1 cellular context compared by ENCODE assay signal in genomic region chr7:101363734-101364374, GRCh38.
TF ChIP-seq lines count a peak whose summit lies in the region.

No MANE protein-coding gene starts in this region.

TF ChIP-seq in HepG2, 621 proteins besides CTCF, POLR2A, EP300 and RAD21 (continued from another document and continues in another):
- TF ChIP-seq, protein P1, sequence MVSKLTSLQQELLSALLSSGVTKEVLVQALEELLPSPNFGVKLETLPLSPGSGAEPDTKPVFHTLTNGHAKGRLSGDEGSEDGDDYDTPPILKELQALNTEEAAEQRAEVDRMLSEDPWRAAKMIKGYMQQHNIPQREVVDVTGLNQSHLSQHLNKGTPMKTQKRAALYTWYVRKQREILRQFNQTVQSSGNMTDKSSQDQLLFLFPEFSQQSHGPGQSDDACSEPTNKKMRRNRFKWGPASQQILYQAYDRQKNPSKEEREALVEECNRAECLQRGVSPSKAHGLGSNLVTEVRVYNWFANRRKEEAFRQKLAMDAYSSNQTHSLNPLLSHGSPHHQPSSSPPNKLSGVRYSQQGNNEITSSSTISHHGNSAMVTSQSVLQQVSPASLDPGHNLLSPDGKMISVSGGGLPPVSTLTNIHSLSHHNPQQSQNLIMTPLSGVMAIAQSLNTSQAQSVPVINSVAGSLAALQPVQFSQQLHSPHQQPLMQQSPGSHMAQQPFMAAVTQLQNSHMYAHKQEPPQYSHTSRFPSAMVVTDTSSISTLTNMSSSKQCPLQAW (CRISPR knock-in tag; IDR thresholded peaks at IDR 0.05), result no peak
- TF ChIP-seq, protein P2, sequence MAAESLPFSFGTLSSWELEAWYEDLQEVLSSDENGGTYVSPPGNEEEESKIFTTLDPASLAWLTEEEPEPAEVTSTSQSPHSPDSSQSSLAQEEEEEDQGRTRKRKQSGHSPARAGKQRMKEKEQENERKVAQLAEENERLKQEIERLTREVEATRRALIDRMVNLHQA (CRISPR knock-in tag; IDR thresholded peaks at IDR 0.05), result no peak
- TF ChIP-seq BCL6 (CRISPR knock-in tag; IDR thresholded peaks at IDR 0.05), result peak; percentile 35; the same call in 1 of the 2 replicates
- TF ChIP-seq, protein P3, sequence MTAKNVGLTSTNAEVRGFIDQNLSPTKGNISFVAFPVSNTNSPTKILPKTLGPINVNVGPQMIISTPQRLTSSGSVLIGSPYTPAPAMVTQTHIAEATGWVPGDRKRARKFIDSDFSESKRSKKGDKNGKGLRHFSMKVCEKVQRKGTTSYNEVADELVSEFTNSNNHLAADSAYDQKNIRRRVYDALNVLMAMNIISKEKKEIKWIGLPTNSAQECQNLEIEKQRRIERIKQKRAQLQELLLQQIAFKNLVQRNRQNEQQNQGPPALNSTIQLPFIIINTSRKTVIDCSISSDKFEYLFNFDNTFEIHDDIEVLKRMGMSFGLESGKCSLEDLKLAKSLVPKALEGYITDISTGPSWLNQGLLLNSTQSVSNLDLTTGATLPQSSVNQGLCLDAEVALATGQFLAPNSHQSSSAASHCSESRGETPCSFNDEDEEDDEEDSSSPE (CRISPR knock-in tag; IDR thresholded peaks at IDR 0.05), result peak; percentile 9; the same call in 1 of the 2 replicates
- no peak for TF ChIP-seq ZNF629 (CRISPR knock-in tag; conservative IDR thresholded peaks at IDR 0.05)
- TF ChIP-seq NR1H2 (CRISPR knock-in tag; IDR thresholded peaks at IDR 0.05; ENCODE audit: borderline replicate concordance, low read depth), result no peak
- peak; percentile 39; the same call in 1 of the 2 replicates for TF ChIP-seq ZNF547 (CRISPR knock-in tag; IDR thresholded peaks at IDR 0.05)
- TF ChIP-seq IKZF4 (CRISPR knock-in tag; IDR thresholded peaks at IDR 0.05; ENCODE audit: borderline replicate concordance, low read depth, not compliant biosample characterization), result peak; percentile 33
- TF ChIP-seq ELF4 (CRISPR knock-in tag; IDR thresholded peaks at IDR 0.05; ENCODE audit: borderline replicate concordance), result no peak
- TF ChIP-seq TAF1 (CRISPR knock-in tag; IDR thresholded peaks at IDR 0.05), result peak; percentile 34; the same call in 1 of the 2 replicates
- no peak for TF ChIP-seq ZNF138 (CRISPR knock-in tag; IDR thresholded peaks at IDR 0.05; ENCODE audit: low read depth)
- TF ChIP-seq HHEX (CRISPR knock-in tag; IDR thresholded peaks at IDR 0.05), result no peak
- TF ChIP-seq UBTF (CRISPR knock-in tag; IDR thresholded peaks at IDR 0.05), result peak; percentile 78
- no peak for TF ChIP-seq ZIK1 (CRISPR knock-in tag; IDR thresholded peaks at IDR 0.05; ENCODE audit: borderline replicate concordance, low read depth)
- no peak for TF ChIP-seq NR2F6 (IDR thresholded peaks at IDR 0.05)
- peak; percentile 62; the same call in 1 of the 2 replicates for TF ChIP-seq NR2F6 (CRISPR knock-in tag; IDR thresholded peaks at IDR 0.05)
- no peak for TF ChIP-seq FOXA3 (CRISPR knock-in tag; IDR thresholded peaks at IDR 0.05)
- no peak for TF ChIP-seq ZNF570 (CRISPR knock-in tag; IDR thresholded peaks at IDR 0.05; ENCODE audit: borderline replicate concordance)
- TF ChIP-seq MAFF (IDR thresholded peaks at IDR 0.05; ENCODE audit: low read depth, low read length), result no peak
- peak; percentile 55; the same call in 1 of the 2 replicates for TF ChIP-seq ZBTB7B (CRISPR knock-in tag; IDR thresholded peaks at IDR 0.05)
- TF ChIP-seq ZZZ3 (CRISPR knock-in tag; IDR thresholded peaks at IDR 0.05; ENCODE audit: borderline replicate concordance), result no peak
- TF ChIP-seq ZNF883 (CRISPR knock-in tag; IDR thresholded peaks at IDR 0.05; ENCODE audit: not compliant biosample characterization), result no peak
- TF ChIP-seq, protein P4, sequence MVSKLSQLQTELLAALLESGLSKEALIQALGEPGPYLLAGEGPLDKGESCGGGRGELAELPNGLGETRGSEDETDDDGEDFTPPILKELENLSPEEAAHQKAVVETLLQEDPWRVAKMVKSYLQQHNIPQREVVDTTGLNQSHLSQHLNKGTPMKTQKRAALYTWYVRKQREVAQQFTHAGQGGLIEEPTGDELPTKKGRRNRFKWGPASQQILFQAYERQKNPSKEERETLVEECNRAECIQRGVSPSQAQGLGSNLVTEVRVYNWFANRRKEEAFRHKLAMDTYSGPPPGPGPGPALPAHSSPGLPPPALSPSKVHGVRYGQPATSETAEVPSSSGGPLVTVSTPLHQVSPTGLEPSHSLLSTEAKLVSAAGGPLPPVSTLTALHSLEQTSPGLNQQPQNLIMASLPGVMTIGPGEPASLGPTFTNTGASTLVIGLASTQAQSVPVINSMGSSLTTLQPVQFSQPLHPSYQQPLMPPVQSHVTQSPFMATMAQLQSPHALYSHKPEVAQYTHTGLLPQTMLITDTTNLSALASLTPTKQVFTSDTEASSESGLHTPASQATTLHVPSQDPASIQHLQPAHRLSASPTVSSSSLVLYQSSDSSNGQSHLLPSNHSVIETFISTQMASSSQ (IDR thresholded peaks at IDR 0.05; ENCODE audit: low read depth), result no peak
- TF ChIP-seq, protein P4 (CRISPR knock-in tag; IDR thresholded peaks at IDR 0.05; ENCODE audit: borderline replicate concordance), result no peak
- no peak for TF ChIP-seq MBNL3 (CRISPR knock-in tag; conservative IDR thresholded peaks at IDR 0.05)
- TF ChIP-seq SMAD1 (CRISPR knock-in tag; IDR thresholded peaks at IDR 0.05; ENCODE audit: borderline replicate concordance, low read depth), result no peak
- TF ChIP-seq, protein P5, sequence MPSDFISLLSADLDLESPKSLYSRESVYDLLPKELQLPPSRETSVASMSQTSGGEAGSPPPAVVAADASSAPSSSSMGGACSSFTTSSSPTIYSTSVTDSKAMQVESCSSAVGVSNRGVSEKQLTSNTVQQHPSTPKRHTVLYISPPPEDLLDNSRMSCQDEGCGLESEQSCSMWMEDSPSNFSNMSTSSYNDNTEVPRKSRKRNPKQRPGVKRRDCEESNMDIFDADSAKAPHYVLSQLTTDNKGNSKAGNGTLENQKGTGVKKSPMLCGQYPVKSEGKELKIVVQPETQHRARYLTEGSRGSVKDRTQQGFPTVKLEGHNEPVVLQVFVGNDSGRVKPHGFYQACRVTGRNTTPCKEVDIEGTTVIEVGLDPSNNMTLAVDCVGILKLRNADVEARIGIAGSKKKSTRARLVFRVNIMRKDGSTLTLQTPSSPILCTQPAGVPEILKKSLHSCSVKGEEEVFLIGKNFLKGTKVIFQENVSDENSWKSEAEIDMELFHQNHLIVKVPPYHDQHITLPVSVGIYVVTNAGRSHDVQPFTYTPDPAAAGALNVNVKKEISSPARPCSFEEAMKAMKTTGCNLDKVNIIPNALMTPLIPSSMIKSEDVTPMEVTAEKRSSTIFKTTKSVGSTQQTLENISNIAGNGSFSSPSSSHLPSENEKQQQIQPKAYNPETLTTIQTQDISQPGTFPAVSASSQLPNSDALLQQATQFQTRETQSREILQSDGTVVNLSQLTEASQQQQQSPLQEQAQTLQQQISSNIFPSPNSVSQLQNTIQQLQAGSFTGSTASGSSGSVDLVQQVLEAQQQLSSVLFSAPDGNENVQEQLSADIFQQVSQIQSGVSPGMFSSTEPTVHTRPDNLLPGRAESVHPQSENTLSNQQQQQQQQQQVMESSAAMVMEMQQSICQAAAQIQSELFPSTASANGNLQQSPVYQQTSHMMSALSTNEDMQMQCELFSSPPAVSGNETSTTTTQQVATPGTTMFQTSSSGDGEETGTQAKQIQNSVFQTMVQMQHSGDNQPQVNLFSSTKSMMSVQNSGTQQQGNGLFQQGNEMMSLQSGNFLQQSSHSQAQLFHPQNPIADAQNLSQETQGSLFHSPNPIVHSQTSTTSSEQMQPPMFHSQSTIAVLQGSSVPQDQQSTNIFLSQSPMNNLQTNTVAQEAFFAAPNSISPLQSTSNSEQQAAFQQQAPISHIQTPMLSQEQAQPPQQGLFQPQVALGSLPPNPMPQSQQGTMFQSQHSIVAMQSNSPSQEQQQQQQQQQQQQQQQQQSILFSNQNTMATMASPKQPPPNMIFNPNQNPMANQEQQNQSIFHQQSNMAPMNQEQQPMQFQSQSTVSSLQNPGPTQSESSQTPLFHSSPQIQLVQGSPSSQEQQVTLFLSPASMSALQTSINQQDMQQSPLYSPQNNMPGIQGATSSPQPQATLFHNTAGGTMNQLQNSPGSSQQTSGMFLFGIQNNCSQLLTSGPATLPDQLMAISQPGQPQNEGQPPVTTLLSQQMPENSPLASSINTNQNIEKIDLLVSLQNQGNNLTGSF (CRISPR knock-in tag; IDR thresholded peaks at IDR 0.05), result no peak
- TF ChIP-seq PREB (CRISPR knock-in tag; IDR thresholded peaks at IDR 0.05), result no peak
- TF ChIP-seq RXRB (CRISPR knock-in tag; IDR thresholded peaks at IDR 0.05; ENCODE audit: borderline replicate concordance), result peak; percentile 41; the same call in 1 of the 2 replicates
- TF ChIP-seq, protein P6, sequence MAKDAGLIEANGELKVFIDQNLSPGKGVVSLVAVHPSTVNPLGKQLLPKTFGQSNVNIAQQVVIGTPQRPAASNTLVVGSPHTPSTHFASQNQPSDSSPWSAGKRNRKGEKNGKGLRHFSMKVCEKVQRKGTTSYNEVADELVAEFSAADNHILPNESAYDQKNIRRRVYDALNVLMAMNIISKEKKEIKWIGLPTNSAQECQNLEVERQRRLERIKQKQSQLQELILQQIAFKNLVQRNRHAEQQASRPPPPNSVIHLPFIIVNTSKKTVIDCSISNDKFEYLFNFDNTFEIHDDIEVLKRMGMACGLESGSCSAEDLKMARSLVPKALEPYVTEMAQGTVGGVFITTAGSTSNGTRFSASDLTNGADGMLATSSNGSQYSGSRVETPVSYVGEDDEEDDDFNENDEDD (CRISPR knock-in tag; IDR thresholded peaks at IDR 0.05; ENCODE audit: borderline replicate concordance), result no peak
- TF ChIP-seq ELK4 (CRISPR knock-in tag; IDR thresholded peaks at IDR 0.05; ENCODE audit: borderline replicate concordance), result no peak
- no peak for TF ChIP-seq MEIS1 (CRISPR knock-in tag; IDR thresholded peaks at IDR 0.05; ENCODE audit: borderline replicate concordance)
- TF ChIP-seq, protein P7, sequence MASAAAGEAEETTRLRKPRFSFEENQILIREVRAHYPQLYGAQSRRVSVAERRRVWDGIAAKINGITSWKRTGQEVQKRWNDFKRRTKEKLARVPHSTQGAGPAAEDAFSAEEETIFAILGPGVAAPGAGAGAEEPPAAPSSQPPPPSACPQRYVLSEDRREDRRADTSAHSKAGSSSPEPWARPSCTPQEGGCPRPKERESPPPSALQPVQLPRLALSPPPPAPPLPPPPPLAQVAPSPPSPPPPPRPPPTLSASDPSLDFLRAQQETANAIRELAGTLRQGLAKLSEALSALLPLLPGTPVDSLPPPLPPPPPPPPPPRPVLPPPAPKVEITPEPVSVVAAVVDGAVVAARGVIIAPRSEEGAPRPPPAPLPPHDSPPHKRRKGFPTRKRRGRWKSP (CRISPR knock-in tag; IDR thresholded peaks at IDR 0.05), result no peak
- TF ChIP-seq, protein P8, sequence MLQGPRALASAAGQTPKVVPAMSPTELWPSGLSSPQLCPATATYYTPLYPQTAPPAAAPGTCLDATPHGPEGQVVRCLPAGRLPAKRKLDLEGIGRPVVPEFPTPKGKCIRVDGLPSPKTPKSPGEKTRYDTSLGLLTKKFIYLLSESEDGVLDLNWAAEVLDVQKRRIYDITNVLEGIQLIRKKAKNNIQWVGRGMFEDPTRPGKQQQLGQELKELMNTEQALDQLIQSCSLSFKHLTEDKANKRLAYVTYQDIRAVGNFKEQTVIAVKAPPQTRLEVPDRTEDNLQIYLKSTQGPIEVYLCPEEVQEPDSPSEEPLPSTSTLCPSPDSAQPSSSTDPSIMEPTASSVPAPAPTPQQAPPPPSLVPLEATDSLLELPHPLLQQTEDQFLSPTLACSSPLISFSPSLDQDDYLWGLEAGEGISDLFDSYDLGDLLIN (CRISPR knock-in tag; IDR thresholded peaks at IDR 0.05; ENCODE audit: borderline replicate concordance), result no peak
- peak; percentile 75 for TF ChIP-seq PHF8 (CRISPR knock-in tag; IDR thresholded peaks at IDR 0.05)
